In the genomic region with DNA sequence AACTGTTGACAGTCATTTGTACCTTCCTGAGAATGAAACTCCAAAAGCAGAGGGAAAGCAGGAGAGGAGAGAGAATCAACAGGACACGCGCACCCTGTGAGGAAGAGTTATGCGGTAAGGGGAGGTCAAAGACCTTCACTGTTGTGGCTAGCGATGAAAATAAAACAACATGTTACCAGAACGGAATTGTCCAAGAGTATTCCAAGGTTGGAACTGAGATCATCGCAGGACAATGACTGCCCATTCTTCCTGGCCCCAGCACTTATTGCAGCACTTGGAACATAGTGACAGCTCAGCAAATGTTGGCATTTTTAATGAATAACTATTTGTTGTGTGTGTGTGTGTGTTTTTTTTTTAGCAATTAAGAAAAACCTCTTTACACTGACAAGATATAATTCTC, we compare ENCODE assay signal across 20 cellular contexts.
DNase-seq lines count a peak whose midpoint lies in the region; ATAC-seq lines count a peak whose summit lies in the region.
"Had no signal": no experiment of that assay in that cellular context is flagged by ENCODE, and none has a peak within 500 bp of the region (broad histone marks: within the 10 kb centered on the region; RNA-seq: fewer than 3 reads in every experiment).

No MANE protein-coding gene starts in this region.

- H3K27ac Mint-ChIP-seq in activated T-cell treated with anti-CD3 and anti-CD28 coated beads, Interleukin-2, amount 50 U/mL, for 72 hours = no peak overlapping the region
- H3K27ac Mint-ChIP-seq in CD4-positive, alpha-beta memory T cell = peak overlapping the region in 1 of 7 donors; percentile 46

- in situ Hi-C loops in SK-MEL-5 (cut with HindIII; ENCODE audit: low pct_unique_long_range_greater_than_20kb, low sequenced_read_pairs) = no loop called here

- no peak overlapping the region for H3K4me3 ChIP-seq in mucosa of rectum (ENCODE audit: low read length in 2 of 2)
- no peak overlapping the region for H3K4me3 ChIP-seq in CD4-positive, alpha-beta memory T cell (ENCODE audit: low read length in 2 of 2)
- H3K4me3 ChIP-seq: GM12878 had no signal

- no peaks in the 10 kb centered on the region for H3K36me3 ChIP-seq in mucosa of rectum (ENCODE audit: control insufficient read depth in 2 of 2, insufficient read depth in 2 of 2, low read length in 2 of 2)
- H3K36me3 ChIP-seq in CD4-positive, alpha-beta memory T cell (ENCODE audit: insufficient read depth, low read length) = no peaks in the 10 kb centered on the region
- H3K36me3 ChIP-seq: BE2C had no signal

- H3K4me1 Mint-ChIP-seq in activated T-cell treated with anti-CD3 and anti-CD28 coated beads, Interleukin-2, amount 50 U/mL, for 72 hours (ENCODE audit: low read depth) = peaks cover 6% of the 10 kb centered on the region
- H3K4me1 Mint-ChIP-seq in CD4-positive, alpha-beta memory T cell = no peaks in the 10 kb centered on the region

- intact Hi-C loops in CD4-positive, alpha-beta memory T cell (cut with micrococcal nuclease) = no loop called here

- no peak overlapping the region for H3K9ac ChIP-seq in mucosa of rectum (ENCODE audit: low read depth in 1 of 2, low read length in 2 of 2)

- no peak overlapping the region for H3K4me3 Mint-ChIP-seq in activated T-cell treated with anti-CD3 and anti-CD28 coated beads, Interleukin-2, amount 50 U/mL, for 72 hours
- no peak overlapping the region for H3K4me3 Mint-ChIP-seq in CD4-positive, alpha-beta memory T cell

- CTCF ChIA-PET in CD4-positive, alpha-beta memory T cell (lab: Charles Lee; ENCODE audit: partially characterized antibody) = no interaction called here

- peak; percentile 36 for DNase-seq in SK-MEL-5 (ENCODE audit: low read depth, low spot score)
- DNase-seq in islet precursor cell = peak; percentile 4
- peak; percentile 40 for DNase-seq in smooth muscle cell of the brain vasculature (ENCODE audit: low read depth, low spot score)
- DNase-seq in central memory CD4-positive, alpha-beta T cell = no peak
- no peak for DNase-seq in activated T-cell treated with anti-CD3 and anti-CD28 coated beads, Interleukin-2, amount 50 U/mL, for 72 hours
- no peak for DNase-seq in CD4-positive, alpha-beta memory T cell
- DNase-seq: BE2C, COR-L47, DMS 273 treated with DMSO at 0.1 percent for 48 hours, DND-41, H7, Kasumi-1, NCI-H1694, NCI-H446, NCI-H526 treated with DMSO at 0.1 percent for 48 hours, OCI-M1, Right ventricle myocardium superior had no signal

- H3K4me1 ChIP-seq in mucosa of rectum (ENCODE audit: control insufficient read depth in 2 of 2, insufficient read depth in 2 of 2, low read length in 2 of 2) = peaks cover 22 to 47% of the 10 kb centered on the region in 2 donors
- no peaks in the 10 kb centered on the region for H3K4me1 ChIP-seq in CD4-positive, alpha-beta memory T cell (ENCODE audit: insufficient read depth, low read length)

- no peaks in the 10 kb centered on the region for H3K9me3 ChIP-seq in mucosa of rectum (ENCODE audit: control insufficient read depth in 2 of 2, low read length in 2 of 2)
- no peaks in the 10 kb centered on the region for H3K9me3 ChIP-seq in CD4-positive, alpha-beta memory T cell (ENCODE audit: control insufficient read depth in 1 of 2, low read length in 2 of 2)
- H3K9me3 ChIP-seq: BE2C had no signal

- POLR2A ChIA-PET in CD4-positive, alpha-beta memory T cell (lab: Charles Lee; ENCODE audit: partially characterized antibody) = no interaction called here

- ATAC-seq in activated T-cell treated with anti-CD3 and anti-CD28 coated beads, Interleukin-2, amount 50 U/mL, for 72 hours (replicated peaks in 1 of 2) = no peak
- ATAC-seq in GM21447 (IDR thresholded peaks at IDR 0.05; ENCODE audit: unreplicated experiment) = no peak
- ATAC-seq: GM12878 had no signal

- peaks cover 4% of the 10 kb centered on the region for H3K27me3 Mint-ChIP-seq in activated T-cell treated with anti-CD3 and anti-CD28 coated beads, Interleukin-2, amount 50 U/mL, for 72 hours (ENCODE audit: low read depth)
- peaks cover 0 to 4% of the 10 kb centered on the region in 2 donors for H3K27me3 Mint-ChIP-seq in CD4-positive, alpha-beta memory T cell

- no peaks in the 10 kb centered on the region for H3K27me3 ChIP-seq in mucosa of rectum (ENCODE audit: control insufficient read depth in 2 of 2, insufficient read depth in 2 of 2, low read length in 2 of 2)
- H3K27me3 ChIP-seq in CD4-positive, alpha-beta memory T cell (ENCODE audit: insufficient read depth, low read length) = no peaks in the 10 kb centered on the region
- H3K27me3 ChIP-seq: BE2C had no signal

- H3K9me3 Mint-ChIP-seq in activated T-cell treated with anti-CD3 and anti-CD28 coated beads, Interleukin-2, amount 50 U/mL, for 72 hours = no peaks in the 10 kb centered on the region
- no peaks in the 10 kb centered on the region for H3K9me3 Mint-ChIP-seq in CD4-positive, alpha-beta memory T cell

- H3K36me3 Mint-ChIP-seq in activated T-cell treated with anti-CD3 and anti-CD28 coated beads, Interleukin-2, amount 50 U/mL, for 72 hours (ENCODE audit: insufficient read depth in 2 of 2) = no peaks in the 10 kb centered on the region
- no peaks in the 10 kb centered on the region for H3K36me3 Mint-ChIP-seq in CD4-positive, alpha-beta memory T cell

- peak overlapping the region; percentile 53 to 56 for H3K27ac ChIP-seq in mucosa of rectum (ENCODE audit: low read depth in 2 of 2, low read length in 2 of 2)
- H3K27ac ChIP-seq in CD4-positive, alpha-beta memory T cell (ENCODE audit: low read depth, low read length) = no peak overlapping the region

Comparison
In these comparisons a context has a peak if more than half of its experiments do, and no peak if none do; other contexts are left out.
1. DNase-seq: peak in SK-MEL-5 (single experiment), islet precursor cell (single experiment) and smooth muscle cell of the brain vasculature (single experiment); none in central memory CD4-positive, alpha-beta T cell (single experiment), activated T-cell treated with anti-CD3 and anti-CD28 coated beads, Interleukin-2, amount 50 U/mL, for 72 hours (0 of 2) and CD4-positive, alpha-beta memory T cell (0 of 5).